32 cellular contexts compared by ENCODE assay signal in genomic region chr1:41427022-41427942, GRCh38. TPM values are rescaled to one million over a fixed set of nuclear protein-coding genes. Genes with fewer than 3 reads are reported as not detected.
"Had no signal": no experiment of that assay in that cellular context is flagged by ENCODE, and none has a peak within 500 bp of the region (broad histone marks: within the 10 kb centered on the region; RNA-seq: fewer than 3 reads in every experiment).

No MANE protein-coding gene starts in this region.

- H3K36me3 ChIP-seq: adrenal gland, esophagus muscularis mucosa, stomach, suprapubic skin, transverse colon, uterus had no signal

- H3K4me1 ChIP-seq: uterus had no signal

- H3K79me2 ChIP-seq: hepatocyte had no signal

- H3K9me3 ChIP-seq: adrenal gland, esophagus muscularis mucosa, stomach, suprapubic skin, transverse colon, uterus had no signal

- H3K27ac ChIP-seq: adrenal gland, dorsolateral prefrontal cortex, esophagus muscularis mucosa, hepatocyte, stomach, suprapubic skin, transverse colon, uterus had no signal

- H3K9me3 Mint-ChIP-seq: activated B cell treated with CpG ODN at 0.5 μM for 24 hours; activated T-cell treated with anti-CD3 and anti-CD28 coated beads, Interleukin-2, amount 50 U/mL, for 24 hours; activated T-helper 2 cell treated with anti-CD3 and anti-CD28 coated beads, Interferon-gamma antibody, Interleukin-2, Interleukin-4, amounts not matched to agents 10 μg/mL and 5 μg/mL and 100 μg/mL, durations not matched to agents 14 hours and 24 hours and 36 hours; central memory CD8-positive, alpha-beta T cell; effector memory CD8-positive, alpha-beta T cell; nephron; stimulated activated memory B cell treated with anti-CD40 and anti-IgM and Interleukin-4, amounts not matched to agents 10 μg/mL and 1 μg/mL and 100 μg/mL, for 72 hours had no signal

- H3K27me3 ChIP-seq: adrenal gland, dorsolateral prefrontal cortex, suprapubic skin, transverse colon, uterus had no signal

- H3K4me1 Mint-ChIP-seq: activated B cell treated with CpG ODN at 0.5 μM for 24 hours; activated CD4-positive, alpha-beta T cell treated with anti-CD3 and anti-CD28 coated beads for 36 hours; central memory CD8-positive, alpha-beta T cell; stimulated activated memory B cell treated with anti-CD40 and anti-IgM and Interleukin-4, amounts not matched to agents 10 μg/mL and 1 μg/mL and 100 μg/mL, for 72 hours had no signal

- H2AFZ ChIP-seq: hepatocyte had no signal

- DNase-seq: activated B cell treated with CpG ODN at 0.5 μM for 24 hours; activated CD4-positive, alpha-beta T cell treated with anti-CD3 and anti-CD28 coated beads for 36 hours; activated CD4-positive, alpha-beta T cell treated with anti-CD3 and anti-CD28 coated beads, Interleukin-2, amount 50 U/mL, for 4 hours; activated CD8-positive, alpha-beta memory T cell treated with anti-CD3 and anti-CD28 coated beads for 24 hours; activated CD8-positive, alpha-beta memory T cell treated with anti-CD3 and anti-CD28 coated beads, Interleukin-2, amount 50 U/mL, for 4 hours; activated naive CD4-positive, alpha-beta T cell; activated T-cell treated with anti-CD3 and anti-CD28 coated beads, Interleukin-2, amount 50 U/mL, for 24 hours; adrenal gland; dorsolateral prefrontal cortex; effector memory CD8-positive, alpha-beta T cell; glutamatergic neuron; kidney glomerular epithelial cell; left ventricle myocardium superior; occipital lobe; stimulated activated CD4-positive, alpha-beta T cell treated with anti-CD3 and anti-CD28 coated beads, Interleukin-15, amount 100 ng/mL, for 24 hours; stomach; T-helper 9 cell; transverse colon; uterus had no signal

- ATAC-seq: activated CD4-positive, alpha-beta T cell treated with anti-CD3 and anti-CD28 coated beads for 36 hours; effector memory CD8-positive, alpha-beta T cell; left ventricle myocardium superior; sciatic nerve; stimulated activated memory B cell treated with anti-CD40 and anti-IgM and Interleukin-4, amounts not matched to agents 10 μg/mL and 1 μg/mL and 100 μg/mL, for 72 hours had no signal

- H3K36me3 Mint-ChIP-seq: activated naive CD8-positive, alpha-beta T cell; stimulated activated memory B cell treated with anti-CD40 and anti-IgM and Interleukin-4, amounts not matched to agents 10 μg/mL and 1 μg/mL and 100 μg/mL, for 72 hours had no signal

- H3K4me3 Mint-ChIP-seq: activated B cell treated with CpG ODN at 0.5 μM for 24 hours; activated CD4-positive, alpha-beta T cell treated with anti-CD3 and anti-CD28 coated beads for 36 hours; activated naive CD8-positive, alpha-beta T cell; activated T-cell treated with anti-CD3 and anti-CD28 coated beads, Interleukin-2, amount 50 U/mL, for 24 hours; central memory CD8-positive, alpha-beta T cell; effector memory CD8-positive, alpha-beta T cell; nephron; stimulated activated memory B cell treated with anti-CD40 and anti-IgM and Interleukin-4, amounts not matched to agents 10 μg/mL and 1 μg/mL and 100 μg/mL, for 72 hours had no signal

- H3K4me2 ChIP-seq: hepatocyte, smooth muscle cell had no signal

- H3K4me3 ChIP-seq: adrenal gland, dorsolateral prefrontal cortex, esophagus muscularis mucosa, hepatocyte, smooth muscle cell, stomach, suprapubic skin, transverse colon, uterus had no signal

- H3K27me3 Mint-ChIP-seq: activated naive CD8-positive, alpha-beta T cell had no signal

RNA-seq across cellular contexts. Expression of gene EDN2, which starts 57.2 kb away (rescaled TPM):
- total RNA-seq: activated B cell treated with CpG ODN at 0.5 μM for 24 hours; activated CD4-positive, alpha-beta T cell treated with anti-CD3 and anti-CD28 coated beads for 36 hours; activated T-helper 2 cell treated with anti-CD3 and anti-CD28 coated beads, Interferon-gamma antibody, Interleukin-2, Interleukin-4, amounts not matched to agents 10 μg/mL and 5 μg/mL and 100 μg/mL, durations not matched to agents 14 hours and 24 hours and 36 hours; adrenal gland; frontal cortex; mononuclear cell; myocyte; occipital lobe; sciatic nerve; smooth muscle cell had no signal
- polyA plus RNA-seq: smooth muscle cell had no signal
